ENCODE assay signal across 8 cellular contexts in the genomic region with DNA sequence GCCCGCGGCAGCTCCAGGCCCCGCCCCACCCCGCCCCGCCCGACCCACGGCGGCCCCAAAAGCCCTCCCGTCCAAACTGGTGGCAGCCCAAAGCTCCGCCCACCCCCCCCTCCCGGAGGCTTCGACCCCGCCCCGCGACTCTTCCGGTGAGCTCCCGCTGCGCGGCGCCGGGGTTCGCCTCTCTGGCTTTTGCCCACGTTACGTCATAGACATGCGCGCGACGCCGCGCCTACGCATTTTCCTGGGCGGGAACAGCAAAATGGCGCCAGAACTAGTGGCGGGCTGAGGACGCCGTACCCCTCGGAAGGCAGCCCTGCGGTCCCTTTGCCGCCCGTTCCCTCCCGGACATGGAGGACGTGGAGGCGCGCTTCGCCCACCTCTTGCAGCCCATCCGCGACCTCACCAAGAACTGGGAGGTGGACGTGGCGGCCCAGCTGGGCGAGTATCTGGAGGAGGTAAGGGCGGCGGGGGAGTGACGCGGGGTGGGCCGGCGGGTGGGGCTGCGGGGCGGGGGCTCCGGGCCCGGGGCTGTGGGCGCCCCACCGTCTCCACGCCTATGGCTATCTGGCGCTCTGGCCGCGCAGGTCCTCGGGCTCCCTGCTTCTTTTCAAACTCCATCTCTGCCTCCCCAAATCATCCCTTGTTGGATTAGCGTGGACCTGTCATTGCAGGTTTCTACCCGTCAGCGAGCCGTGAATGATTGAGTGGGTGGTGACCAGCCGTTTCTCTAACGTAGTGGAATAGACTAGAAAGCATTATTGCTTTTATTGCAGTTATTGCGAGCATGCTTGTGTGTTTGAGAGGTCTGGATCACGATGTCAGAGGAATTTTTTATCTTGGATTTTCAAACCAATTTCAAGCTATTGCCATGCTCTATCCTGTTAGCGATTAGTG. TPM values are rescaled to one million over a fixed set of nuclear protein-coding genes. Genes with fewer than 3 reads are reported as not detected.
A peak's percentile ranks its signal among the peaks of the same experiment; 100 is the strongest.
DNase-seq lines count a peak whose midpoint lies in the region; ATAC-seq and TF ChIP-seq lines count a peak whose summit lies in the region.

Gene NCAPH2 (plus strand): TSS at position 234 of the 894 bp plus-strand sequence. CDS start 114 bp downstream, at position 348.

- H3K79me2 ChIP-seq in fibroblast of lung (ENCODE audit: control insufficient read depth, insufficient read depth, low read length) = peaks cover 51% of the 10 kb centered on the region

- no peaks in the 10 kb centered on the region for H3K9me3 Mint-ChIP-seq in naive B cell
- no peaks in the 10 kb centered on the region for H3K9me3 Mint-ChIP-seq in stimulated activated memory B cell treated with anti-CD40 and anti-IgM and Interleukin-4, amounts not matched to agents 10 μg/mL and 1 μg/mL and 100 μg/mL, for 72 hours

- H4K20me1 ChIP-seq in fibroblast of lung (ENCODE audit: control insufficient read depth, extremely low read depth, insufficient read depth, low read length) = no peaks in the 10 kb centered on the region

- H3K4me2 ChIP-seq in fibroblast of lung (ENCODE audit: extremely low read depth, insufficient read depth, low read length) = peak within 1 kb of the TSS; percentile 99

- ATAC-seq in GM21717 (IDR thresholded peaks at IDR 0.05; ENCODE audit: unreplicated experiment) (peak; percentile 52), naive B cell (ENCODE audit: low read depth in 2 of 2) (peak; percentile 66 to 71)
- ATAC-seq in stimulated activated memory B cell treated with anti-CD40 and anti-IgM and Interleukin-4, amounts not matched to agents 10 μg/mL and 1 μg/mL and 100 μg/mL, for 72 hours = peak; percentile 81

- peak within 1 kb of the TSS; percentile 89 for H2AFZ ChIP-seq in fibroblast of lung (ENCODE audit: low read length)

- no peaks in the 10 kb centered on the region for H3K9me3 ChIP-seq in Peyer's patch
- H3K9me3 ChIP-seq in fibroblast of lung (ENCODE audit: control insufficient read depth, insufficient read depth, low read depth, low read length) = no peaks in the 10 kb centered on the region

- in situ Hi-C loops in KBM-7 (cut with MboI; ENCODE audit: low pct_unique_long_range_greater_than_20kb, low sequenced_read_pairs) = no loop called here

- H3K4me3 ChIP-seq in Peyer's patch = peak within 1 kb of the TSS; percentile 70 to 100 (median 91)
- peak within 1 kb of the TSS; percentile 91 to 97 (median 94) for H3K4me3 ChIP-seq in fibroblast of lung (replicated peaks in 1 of 4; ENCODE audit: control extremely low read depth in 1 of 4, insufficient read depth in 1 of 4, low read depth in 3 of 4, low read length in 4 of 4)

- H3K4me1 Mint-ChIP-seq in naive B cell = peaks cover 18 to 24% (median 20%) of the 10 kb centered on the region in 3 donors
- H3K4me1 Mint-ChIP-seq in stimulated activated memory B cell treated with anti-CD40 and anti-IgM and Interleukin-4, amounts not matched to agents 10 μg/mL and 1 μg/mL and 100 μg/mL, for 72 hours = peaks cover 36% of the 10 kb centered on the region

- H3K36me3 ChIP-seq in Peyer's patch = peaks cover 0 to 31% (median 0%) of the 10 kb centered on the region in 3 donors
- H3K36me3 ChIP-seq in fibroblast of lung (ENCODE audit: control insufficient read depth, insufficient read depth, low read length) = peaks cover 15% of the 10 kb centered on the region

- H3K27ac Mint-ChIP-seq in naive B cell = peak within 1 kb of the TSS; percentile 95 to 99 (median 99)
- H3K27ac Mint-ChIP-seq in stimulated activated memory B cell treated with anti-CD40 and anti-IgM and Interleukin-4, amounts not matched to agents 10 μg/mL and 1 μg/mL and 100 μg/mL, for 72 hours = peak within 1 kb of the TSS; percentile 94

- H3K9ac ChIP-seq in fibroblast of lung (ENCODE audit: insufficient read depth, low read length) = peak within 1 kb of the TSS; percentile 90

- peak within 1 kb of the TSS; percentile 95 to 98 (median 96) for H3K4me3 Mint-ChIP-seq in naive B cell
- peak within 1 kb of the TSS; percentile 99 for H3K4me3 Mint-ChIP-seq in stimulated activated memory B cell treated with anti-CD40 and anti-IgM and Interleukin-4, amounts not matched to agents 10 μg/mL and 1 μg/mL and 100 μg/mL, for 72 hours

- H3K27me3 ChIP-seq in Peyer's patch (no peaks in the 10 kb centered on the region), fibroblast of lung (ENCODE audit: control insufficient read depth, insufficient read depth, low read length) (no peaks in the 10 kb centered on the region)

- H3K27me3 Mint-ChIP-seq in naive B cell = no peaks in the 10 kb centered on the region
- H3K27me3 Mint-ChIP-seq in stimulated activated memory B cell treated with anti-CD40 and anti-IgM and Interleukin-4, amounts not matched to agents 10 μg/mL and 1 μg/mL and 100 μg/mL, for 72 hours = no peaks in the 10 kb centered on the region

- H3K27ac ChIP-seq in Peyer's patch = peak within 1 kb of the TSS; percentile 93 to 98 (median 94)
- H3K27ac ChIP-seq in fibroblast of lung (ENCODE audit: insufficient read depth, low read length) = peak within 1 kb of the TSS; percentile 90

- peaks cover 0 to 35% (median 8%) of the 10 kb centered on the region in 4 donors for H3K4me1 ChIP-seq in Peyer's patch
- H3K4me1 ChIP-seq in fibroblast of lung (ENCODE audit: control insufficient read depth, extremely low read depth, insufficient read depth, low read length) = peaks cover 3% of the 10 kb centered on the region

- TF ChIP-seq CTCF in Peyer's patch (IDR thresholded peaks at IDR 0.05) (peak in 2 of 6 experiments; percentile 14 to 23), fibroblast of lung (conservative IDR thresholded peaks at IDR 0.05 in 1 of 2, IDR thresholded peaks at IDR 0.05 in 1 of 2; ENCODE audit: low read depth in 1 of 2, low read length in 2 of 2) (no peak)

- TF ChIP-seq POLR2A in Peyer's patch (IDR thresholded peaks at IDR 0.05) = peak; percentile 62 to 78

- no peaks in the 10 kb centered on the region for H3K36me3 Mint-ChIP-seq in naive B cell
- peaks cover 15% of the 10 kb centered on the region for H3K36me3 Mint-ChIP-seq in stimulated activated memory B cell treated with anti-CD40 and anti-IgM and Interleukin-4, amounts not matched to agents 10 μg/mL and 1 μg/mL and 100 μg/mL, for 72 hours

- DNase-seq in DMS53 (lab: John Stamatoyannopoulos, UW) = peak; percentile 97
- DNase-seq in KBM-7 = peak; percentile 94
- peak in 2 of 3 donors; percentile 94 to 98 for DNase-seq in Peyer's patch
- peak; percentile 93 to 98 for DNase-seq in activated T-helper 1 cell treated with anti-CD3 and anti-CD28 coated beads, Interleukin-2, amount 50 U/mL, for 16 hours (ENCODE audit: low read depth in 1 of 2, low spot score in 1 of 2)
- peak; percentile 91 to 97 for DNase-seq in fibroblast of lung (ENCODE audit: low read depth in 2 of 2)
- DNase-seq in naive B cell = peak; percentile 97

RNA-seq across cellular contexts. Expression of gene NCAPH2, which starts in this region (rescaled TPM):
- 10 to 100 TPM; 34.0 to 85.8 (median 41.2) TPM for total RNA-seq in Peyer's patch
- total RNA-seq in fibroblast of lung = 18.3 and 20.0 TPM in 2 replicates
- polyA plus RNA-seq in fibroblast of lung = 12.0 and 23.1 TPM in 2 replicates
- polyA plus RNA-seq in fibroblast of lung (2012) = 18.8 and 45.4 TPM in 2 replicates
- 32.4 and 47.7 TPM in 2 replicates for polyA minus RNA-seq in fibroblast of lung (ENCODE audit: low replicate concordance)
- polyA plus RNA-seq in naive B cell (ENCODE audit: low read depth in 6 of 6) = 10 to 100 TPM; 33.9 to 43.3 (median 37.6) TPM

Comparison
In these comparisons a context has a peak if more than half of its experiments do, and no peak if none do; other contexts are left out.
1. Peak in every context shown above with its lines: DNase-seq, ATAC-seq, H3K4me3 ChIP-seq and H3K27ac ChIP-seq.